Comparison of ENCODE assay signal across 21 cellular contexts in the genomic region with DNA sequence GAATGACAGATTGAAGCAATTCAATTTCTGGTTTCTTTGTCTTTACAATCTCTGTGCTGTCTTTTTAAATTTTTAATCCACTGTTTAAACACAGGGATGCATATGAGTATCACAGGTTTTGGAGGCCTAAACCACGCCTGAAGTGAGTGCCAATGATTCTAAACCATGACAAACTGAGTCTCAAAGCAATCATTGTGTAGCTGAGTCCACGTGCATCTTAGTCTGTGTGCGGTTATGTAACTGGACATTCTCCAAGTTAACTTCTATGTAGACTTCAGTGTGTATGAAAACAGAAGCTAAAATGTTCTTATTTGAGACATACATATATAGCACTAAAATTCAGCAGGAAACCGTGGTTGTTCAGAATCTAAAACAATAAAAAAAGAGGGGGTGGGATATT.
A peak's percentile ranks its signal among the peaks of the same experiment; 100 is the strongest.
DNase-seq lines count a peak whose midpoint lies in the region; ATAC-seq and TF ChIP-seq lines count a peak whose summit lies in the region.
"Had no signal": no experiment of that assay in that cellular context is flagged by ENCODE, and none has a peak within 500 bp of the region (broad histone marks: within the 10 kb centered on the region; RNA-seq: fewer than 3 reads in every experiment).

No MANE protein-coding gene starts in this region.

- H3K27me3 ChIP-seq in mammary epithelial cell (ENCODE audit: insufficient read depth, low read length) (peaks cover 2% of the 10 kb centered on the region), breast epithelium (no peaks in the 10 kb centered on the region), suprapubic skin (no peaks in the 10 kb centered on the region), MG63 (no peaks in the 10 kb centered on the region)
- H3K27me3 ChIP-seq: BLaER1 had no signal

- ATAC-seq in HG02852 (IDR thresholded peaks at IDR 0.05; ENCODE audit: unreplicated experiment) = no peak
- ATAC-seq: GM23338 had no signal

- TF ChIP-seq EP300 in suprapubic skin (IDR thresholded peaks at IDR 0.05) = no peak

- TF ChIP-seq CTCF in mammary epithelial cell (conservative IDR thresholded peaks at IDR 0.05 in 1 of 2, IDR thresholded peaks at IDR 0.05 in 1 of 2; ENCODE audit: extremely low read depth in 1 of 2, insufficient read depth in 1 of 2, low read depth in 1 of 2, low read length in 2 of 2) (no peak), breast epithelium (IDR thresholded peaks at IDR 0.05) (no peak), suprapubic skin (IDR thresholded peaks at IDR 0.05) (no peak)

- no peak overlapping the region for H3K9ac ChIP-seq in mammary epithelial cell (ENCODE audit: insufficient read depth, low read length)
- H3K9ac ChIP-seq: BLaER1 had no signal

- intact Hi-C loops in mammary epithelial cell (cut with micrococcal nuclease) = no loop called here
- intact Hi-C loops in breast epithelium (cut with DNase I; ENCODE audit: low total_unique reads) = no loop called here

- in situ Hi-C loops in mammary epithelial cell (cut with MboI; ENCODE audit: low sequenced_read_pairs in 2 of 2) = no loop called here

- DNase-seq in mammary epithelial cell = peak; percentile 79
- no peak for DNase-seq in breast epithelium (ENCODE audit: low spot score in 2 of 2)
- peak; percentile 16 for DNase-seq in epithelial cell of prostate (ENCODE audit: low read depth, low spot score)
- DNase-seq in medulla oblongata (ENCODE audit: extremely low spot score) = peak; percentile 15
- DNase-seq in suprapubic skin (ENCODE audit: low spot score in 2 of 2) = no peak
- no peak for DNase-seq in MG63
- no peak for DNase-seq in SW 1271 (lab: John Stamatoyannopoulos, UW)
- DNase-seq: DMS153; KG1; NCI-H1092 treated with DMSO at 0.1 percent for 48 hours; NCI-H1694; NCI-H2107; NCI-H226; NCI-H526 treated with DMSO at 0.1 percent for 48 hours; NK-92 treated with Interleukin-12 subunit alpha and Interleukin-12 subunit beta, amount 100 ng/mL, for 24 hours; OCI-M1 had no signal

- BruUV-seq in mammary epithelial cell (replicated peaks; lab: Mats Ljungman, UMichigan) = no TSS peak

- H3K4me1 ChIP-seq in mammary epithelial cell (ENCODE audit: insufficient read depth, low read length) (peaks cover 5% of the 10 kb centered on the region), breast epithelium (no peaks in the 10 kb centered on the region), suprapubic skin (no peaks in the 10 kb centered on the region)
- H3K4me1 ChIP-seq: BLaER1 had no signal

- CTCF ChIA-PET in mammary epithelial cell (lab: Charles Lee; ENCODE audit: low non-redundant PET) = no interaction called here

- H3K79me2 ChIP-seq in mammary epithelial cell (ENCODE audit: insufficient read depth, low read length) = no peaks in the 10 kb centered on the region

- no peak for TF ChIP-seq POLR2A in breast epithelium (IDR thresholded peaks at IDR 0.05)
- TF ChIP-seq POLR2A in suprapubic skin (IDR thresholded peaks at IDR 0.05) = no peak

- no peak overlapping the region for H3K4me3 ChIP-seq in mammary epithelial cell (replicated peaks in 1 of 3; ENCODE audit: insufficient read depth in 1 of 3, low read depth in 2 of 3, low read length in 3 of 3)
- no peak overlapping the region for H3K4me3 ChIP-seq in breast epithelium
- no peak overlapping the region for H3K4me3 ChIP-seq in suprapubic skin
- H3K4me3 ChIP-seq in MG63 = no peak overlapping the region
- H3K4me3 ChIP-seq: BLaER1, GM23338 had no signal

- 10% methylated on average over 4 of the region's 4 CpGs for WGBS in mammary epithelial cell (ENCODE audit: low coverage, missing lambda C conversion rate)
- 58% methylated on average over 4 of the region's 4 CpGs for WGBS in suprapubic skin

- H3K27ac ChIP-seq in mammary epithelial cell (ENCODE audit: insufficient read depth, low read depth, low read length) (no peak overlapping the region), breast epithelium (no peak overlapping the region), epithelial cell of prostate (peak overlapping the region; percentile 12), suprapubic skin (peak overlapping the region; percentile 54)
- H3K27ac ChIP-seq: 22Rv1, BLaER1, RWPE1 had no signal

- H3K36me3 ChIP-seq in mammary epithelial cell (ENCODE audit: insufficient read depth, low read length) (no peaks in the 10 kb centered on the region), breast epithelium (no peaks in the 10 kb centered on the region), suprapubic skin (no peaks in the 10 kb centered on the region), MG63 (no peaks in the 10 kb centered on the region)
- H3K36me3 ChIP-seq: BLaER1 had no signal

- H3K9me3 ChIP-seq in mammary epithelial cell (replicated peaks; ENCODE audit: insufficient read depth, low read length) (no peaks in the 10 kb centered on the region), breast epithelium (no peaks in the 10 kb centered on the region), suprapubic skin (no peaks in the 10 kb centered on the region), MG63 (no peaks in the 10 kb centered on the region)
- H3K9me3 ChIP-seq: BLaER1 had no signal

- no peak overlapping the region for H3K4me2 ChIP-seq in mammary epithelial cell (ENCODE audit: insufficient read depth, low read depth, low read length)
- H3K4me2 ChIP-seq: BLaER1, GM23338 had no signal

- peak overlapping the region; percentile 58 for H2AFZ ChIP-seq in mammary epithelial cell (ENCODE audit: low read depth, low read length)
- H2AFZ ChIP-seq: GM23338 had no signal

- dilution Hi-C loops in mammary epithelial cell (cut with HindIII; ENCODE audit: low sequenced_read_pairs) = no loop called here

- no peaks in the 10 kb centered on the region for H4K20me1 ChIP-seq in mammary epithelial cell (ENCODE audit: insufficient read depth, low read length)
- H4K20me1 ChIP-seq: BLaER1 had no signal

Comparison
In these comparisons a context has a peak if more than half of its experiments do, and no peak if none do; other contexts are left out.
1. DNase-seq: peak in mammary epithelial cell (single experiment), epithelial cell of prostate (single experiment) and medulla oblongata (single experiment); none in breast epithelium (0 of 2), suprapubic skin (0 of 2), MG63 (single experiment) and SW 1271 (0 of 2).
2. H3K27ac ChIP-seq: peak in epithelial cell of prostate (single experiment) and suprapubic skin (single experiment); none in mammary epithelial cell (single experiment) and breast epithelium (0 of 2).